ENCODE assay signal across 12 cellular contexts in genomic region chr16:2816751-2817495, GRCh38. TPM values are rescaled to one million over a fixed set of nuclear protein-coding genes. Genes with fewer than 3 reads are reported as not detected.
DNase-seq lines count a peak whose midpoint lies in the region; ATAC-seq and TF ChIP-seq lines count a peak whose summit lies in the region.
"Had no signal": no experiment of that assay in that cellular context is flagged by ENCODE, and none has a peak within 500 bp of the region (broad histone marks: within the 10 kb centered on the region; RNA-seq: fewer than 3 reads in every experiment).

Gene PRSS21, plus strand, starts transcription at chr16:2817237. Its CDS starts 32 bp downstream, at chr16:2817269.

- intact Hi-C loops in cardiac septum (cut with DNase I): no loop called here
- intact Hi-C loops in activated T-helper 1 cell treated with anti-CD3 and anti-CD28 coated beads, Interleukin-12 subunit alpha, Interleukin-12 subunit beta, Interleukin-2, Interleukin-4 antibody, amounts not matched to agents 30 ng/mL and 10 ng/mL and 1 ng/mL, durations not matched to agents 14 hours and 24 hours and 36 hours (cut with micrococcal nuclease): no loop called here
- intact Hi-C loops in left lung (cut with DNase I): no loop called here
- intact Hi-C loops in aorta (cut with DNase I): no loop called here

- no peak within 1 kb of the TSS for H3K27ac Mint-ChIP-seq in activated T-helper 1 cell treated with anti-CD3 and anti-CD28 coated beads, Interleukin-12 subunit alpha, Interleukin-12 subunit beta, Interleukin-2, Interleukin-4 antibody, amounts not matched to agents 30 ng/mL and 10 ng/mL and 1 ng/mL, durations not matched to agents 14 hours and 24 hours and 36 hours

- H3K9me3 ChIP-seq in right atrium auricular region: no peaks in the 10 kb centered on the region
- no peaks in the 10 kb centered on the region for H3K9me3 ChIP-seq in left lung
- peaks cover 1% of the 10 kb centered on the region for H3K9me3 ChIP-seq in aorta (ENCODE audit: control insufficient read depth, low read length)
- H3K9me3 ChIP-seq: left ventricle myocardium inferior had no signal

- H3K4me1 ChIP-seq in right atrium auricular region (no peaks in the 10 kb centered on the region), left lung (no peaks in the 10 kb centered on the region), aorta (ENCODE audit: control insufficient read depth in 1 of 2, insufficient read depth in 2 of 2, low read length in 2 of 2) (no peaks in the 10 kb centered on the region)

- no peak within 1 kb of the TSS for H3K27ac ChIP-seq in right atrium auricular region
- H3K27ac ChIP-seq in left lung: no peak within 1 kb of the TSS
- H3K27ac ChIP-seq in aorta (ENCODE audit: low read depth in 1 of 2, low read length in 2 of 2): no peak within 1 kb of the TSS
- H3K27ac ChIP-seq: left ventricle myocardium inferior, VCaP had no signal

- H3K36me3 Mint-ChIP-seq in activated T-helper 1 cell treated with anti-CD3 and anti-CD28 coated beads, Interleukin-12 subunit alpha, Interleukin-12 subunit beta, Interleukin-2, Interleukin-4 antibody, amounts not matched to agents 30 ng/mL and 10 ng/mL and 1 ng/mL, durations not matched to agents 14 hours and 24 hours and 36 hours (ENCODE audit: low read depth): no peaks in the 10 kb centered on the region

- in situ Hi-C loops in ACHN (cut with HindIII; ENCODE audit: low pct_ligation_motif_present, low pct_unique_long_range_greater_than_20kb, low sequenced_read_pairs): no loop called here

- TF ChIP-seq CTCF in right atrium auricular region (IDR thresholded peaks at IDR 0.05) (no peak), left lung (IDR thresholded peaks at IDR 0.05) (no peak)

- no peaks in the 10 kb centered on the region for H3K27me3 Mint-ChIP-seq in activated T-helper 1 cell treated with anti-CD3 and anti-CD28 coated beads, Interleukin-12 subunit alpha, Interleukin-12 subunit beta, Interleukin-2, Interleukin-4 antibody, amounts not matched to agents 30 ng/mL and 10 ng/mL and 1 ng/mL, durations not matched to agents 14 hours and 24 hours and 36 hours (ENCODE audit: insufficient read depth)

- DNase-seq in cardiac septum (ENCODE audit: low spot score) (peak; percentile 33), right atrium auricular region (ENCODE audit: low spot score) (no peak), left lung (no peak), aorta (peak; percentile 49 to 68), ACHN (no peak)
- DNase-seq in activated T-helper 1 cell treated with anti-CD3 and anti-CD28 coated beads, Interleukin-12 subunit alpha, Interleukin-12 subunit beta, Interleukin-2, Interleukin-4 antibody, amounts not matched to agents 30 ng/mL and 10 ng/mL and 1 ng/mL, durations not matched to agents 14 hours and 24 hours and 36 hours (ENCODE audit: low spot score): peak; percentile 9
- DNase-seq: effector CD4-positive, alpha-beta T cell; left ventricle myocardium inferior; NCI-H2081 treated with DMSO at 0.1 percent for 48 hours had no signal

- H3K4me3 ChIP-seq in right atrium auricular region (no peak within 1 kb of the TSS), left lung (no peak within 1 kb of the TSS), aorta (ENCODE audit: low read length in 2 of 2) (no peak within 1 kb of the TSS)
- H3K4me3 ChIP-seq: left ventricle myocardium inferior had no signal

- ATAC-seq in left lung: peak; percentile 20
- no peak for ATAC-seq in aorta (ENCODE audit: low FRiP score)
- ATAC-seq in GM21717 (IDR thresholded peaks at IDR 0.05; ENCODE audit: unreplicated experiment): no peak
- ATAC-seq in HG03095 (IDR thresholded peaks at IDR 0.05; ENCODE audit: unreplicated experiment): no peak

- H3K4me3 Mint-ChIP-seq in activated T-helper 1 cell treated with anti-CD3 and anti-CD28 coated beads, Interleukin-12 subunit alpha, Interleukin-12 subunit beta, Interleukin-2, Interleukin-4 antibody, amounts not matched to agents 30 ng/mL and 10 ng/mL and 1 ng/mL, durations not matched to agents 14 hours and 24 hours and 36 hours: peak within 1 kb of the TSS; percentile 45

- H3K9me3 Mint-ChIP-seq in activated T-helper 1 cell treated with anti-CD3 and anti-CD28 coated beads, Interleukin-12 subunit alpha, Interleukin-12 subunit beta, Interleukin-2, Interleukin-4 antibody, amounts not matched to agents 30 ng/mL and 10 ng/mL and 1 ng/mL, durations not matched to agents 14 hours and 24 hours and 36 hours: no peaks in the 10 kb centered on the region

- no peaks in the 10 kb centered on the region for H3K4me1 Mint-ChIP-seq in activated T-helper 1 cell treated with anti-CD3 and anti-CD28 coated beads, Interleukin-12 subunit alpha, Interleukin-12 subunit beta, Interleukin-2, Interleukin-4 antibody, amounts not matched to agents 30 ng/mL and 10 ng/mL and 1 ng/mL, durations not matched to agents 14 hours and 24 hours and 36 hours (ENCODE audit: low read depth)

- H3K36me3 ChIP-seq in right atrium auricular region: no peaks in the 10 kb centered on the region
- H3K36me3 ChIP-seq in left lung: no peaks in the 10 kb centered on the region
- no peaks in the 10 kb centered on the region for H3K36me3 ChIP-seq in aorta (ENCODE audit: control insufficient read depth in 1 of 2, insufficient read depth in 2 of 2, low read length in 1 of 2)
- H3K36me3 ChIP-seq: left ventricle myocardium inferior had no signal

- H3K27me3 ChIP-seq in right atrium auricular region (peaks cover 0 to 5% of the 10 kb centered on the region in 2 donors), left lung (peaks cover 0 to 74% of the 10 kb centered on the region in 2 donors), aorta (ENCODE audit: control insufficient read depth in 1 of 2, insufficient read depth in 2 of 2, low read length in 1 of 2) (no peaks in the 10 kb centered on the region)

- WGBS in aorta, 2 donors: 65 to 67% methylated on average over 41 to 46 of the region's 46 CpGs

RNA-seq across cellular contexts. Expression of gene PRSS21, which starts in this region (rescaled TPM):
- total RNA-seq in cardiac septum (not detected), right atrium auricular region (not detected), left lung (1 to 10 TPM in 1 of 2 donors, under 1 TPM in 1; 0.90 to 2.5 TPM), aorta (not detected)
- total RNA-seq in activated T-helper 1 cell treated with anti-CD3 and anti-CD28 coated beads, Interleukin-12 subunit alpha, Interleukin-12 subunit beta, Interleukin-2, Interleukin-4 antibody, amounts not matched to agents 30 ng/mL and 10 ng/mL and 1 ng/mL, durations not matched to agents 14 hours and 24 hours and 36 hours: 9.2 and 10.1 TPM in 2 replicates
- polyA plus RNA-seq in aorta: not detected
- total RNA-seq: left ventricle myocardium inferior had no signal

Comparison
In these comparisons a context has a peak if more than half of its experiments do, and no peak if none do; other contexts are left out.
1. Peak in DNase-seq in cardiac septum; RNA of the gene not detected or under 1 TPM.
2. Peak in DNase-seq in aorta; RNA of the gene not detected or under 1 TPM.